38 cellular contexts compared by ENCODE assay signal in genomic region chr10:130016095-130016494, GRCh38. TPM values are rescaled to one million over a fixed set of nuclear protein-coding genes. Genes with fewer than 3 reads are reported as not detected.
"Had no signal": no experiment of that assay in that cellular context is flagged by ENCODE, and none has a peak within 500 bp of the region (broad histone marks: within the 10 kb centered on the region; RNA-seq: fewer than 3 reads in every experiment).

No MANE protein-coding gene starts in this region.

- H3K9me3 ChIP-seq: MG63 had no signal

- H3K27me3 ChIP-seq: MG63 had no signal

- H3K4me3 ChIP-seq: MG63 had no signal

- DNase-seq: Karpas-422, Kasumi-1, MG63, MM.1S, MV-4-11, NCI-H1048, NCI-H1092, NCI-H1092 treated with DMSO at 0.1 percent for 48 hours, NCI-H1105, NCI-H1105 treated with DMSO at 0.1 percent for 48 hours, NCI-H1417, NCI-H1417 treated with DMSO at 0.1 percent for 48 hours, NCI-H1436, NCI-H1436 treated with DMSO at 0.1 percent for 48 hours, NCI-H146, NCI-H1694, NCI-H1694 treated with DMSO at 0.1 percent for 48 hours, NCI-H187, NCI-H187 treated with DMSO at 0.1 percent for 48 hours, NCI-H1930, NCI-H2029, NCI-H2029 treated with DMSO at 0.1 percent for 48 hours, NCI-H2081, NCI-H2081 treated with DMSO at 0.1 percent for 48 hours, NCI-H2107, NCI-H2171, NCI-H2171 treated with DMSO at 0.1 percent for 48 hours, NCI-H2227 treated with DMSO at 0.1 percent for 48 hours, NCI-H226, NCI-H345, NCI-H446, NCI-H446 treated with DMSO at 0.1 percent for 48 hours, NCI-H510A, NCI-H510A treated with DMSO at 0.1 percent for 48 hours, NCI-H524 had no signal

- H3K36me3 ChIP-seq: MG63 had no signal

RNA-seq across cellular contexts. Expression of gene EBF3, which starts 52.0 kb away (rescaled TPM):
- total RNA-seq: M059J, MCF 10A, NCI-H460 had no signal
